Comparison of ENCODE assay signal across 3 cellular contexts in genomic region chr5:132325691-132326090, GRCh38.
TF ChIP-seq lines count a peak whose summit lies in the region.

No MANE protein-coding gene starts in this region.

TF ChIP-seq in GM23338, 12 proteins besides CTCF, POLR2A, EP300 and RAD21:
- no peak for TF ChIP-seq REST (IDR thresholded peaks at IDR 0.05; ENCODE audit: unreplicated experiment)
- no peak for TF ChIP-seq ETS1 (IDR thresholded peaks at IDR 0.05)
- TF ChIP-seq EZH2 (IDR thresholded peaks at IDR 0.05; ENCODE audit: low read depth, unreplicated experiment) = no peak

TF ChIP-seq in HEK293, 187 proteins besides CTCF, POLR2A, EP300 and RAD21:
- TF ChIP-seq KLF9 (tag by site-specific recombination; IDR thresholded peaks at IDR 0.05; ENCODE audit: low read depth) (peak; percentile 23; the same call in 1 of the 2 replicates), SP7 (tag by site-specific recombination; IDR thresholded peaks at IDR 0.05) (no peak)

TF ChIP-seq in K562, 482 proteins besides CTCF, POLR2A, EP300 and RAD21:
- peak; percentile 54 for TF ChIP-seq PKNOX1 (IDR thresholded peaks at IDR 0.05)
- no peak for TF ChIP-seq IRF1 (CRISPR knock-in tag; IDR thresholded peaks at IDR 0.05; ENCODE audit: borderline replicate concordance)
- peak; percentile 91 for TF ChIP-seq RFX1 (IDR thresholded peaks at IDR 0.05)
